Comparison of ENCODE assay signal across 8 cellular contexts in the genomic region with DNA sequence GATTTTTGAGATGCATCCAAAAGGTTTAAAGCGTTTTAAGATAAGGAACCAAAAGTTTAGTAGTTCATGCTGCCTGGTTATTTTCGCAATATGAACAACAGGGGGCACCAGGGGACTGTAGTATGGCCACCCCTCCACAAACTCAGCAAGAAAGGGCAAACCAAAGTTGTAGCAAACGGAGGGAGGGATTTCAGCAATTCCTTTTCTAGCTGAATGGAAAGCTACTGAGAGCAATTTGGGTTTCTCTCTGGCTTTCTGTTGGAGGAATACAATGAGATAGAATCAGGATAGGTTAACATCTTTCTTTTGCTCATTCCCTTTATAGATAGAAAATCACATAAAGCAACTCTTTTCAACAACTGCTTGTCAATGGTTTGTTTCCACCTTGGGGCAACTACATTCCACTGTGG.
DNase-seq lines count a peak whose midpoint lies in the region; ATAC-seq and TF ChIP-seq lines count a peak whose summit lies in the region.

No MANE protein-coding gene starts in this region.

- H3K4me3 Mint-ChIP-seq in endothelial cell (ENCODE audit: unreplicated experiment) = no peak overlapping the region
- no peak overlapping the region for H3K4me3 Mint-ChIP-seq in stimulated activated memory B cell treated with anti-CD40 and anti-IgM and Interleukin-4, amounts not matched to agents 10 μg/mL and 1 μg/mL and 100 μg/mL, for 72 hours

- H3K36me3 Mint-ChIP-seq in endothelial cell (ENCODE audit: low read depth, unreplicated experiment) = no peaks in the 10 kb centered on the region
- H3K36me3 Mint-ChIP-seq in stimulated activated memory B cell treated with anti-CD40 and anti-IgM and Interleukin-4, amounts not matched to agents 10 μg/mL and 1 μg/mL and 100 μg/mL, for 72 hours = peaks cover 3% of the 10 kb centered on the region

- no peak overlapping the region for H3K4me3 ChIP-seq in mucosa of descending colon

- no peak overlapping the region for H3K27ac Mint-ChIP-seq in endothelial cell (ENCODE audit: unreplicated experiment)
- peak overlapping the region; percentile 75 for H3K27ac Mint-ChIP-seq in stimulated activated memory B cell treated with anti-CD40 and anti-IgM and Interleukin-4, amounts not matched to agents 10 μg/mL and 1 μg/mL and 100 μg/mL, for 72 hours

- H3K4me1 ChIP-seq in mucosa of descending colon (ENCODE audit: low read depth) = peaks cover 5% of the 10 kb centered on the region

- no peaks in the 10 kb centered on the region for H3K36me3 ChIP-seq in mucosa of descending colon (ENCODE audit: low read depth)

- TF ChIP-seq CTCF in endothelial cell (IDR thresholded peaks at IDR 0.05; ENCODE audit: unreplicated experiment) (peak; percentile 56), mucosa of descending colon (IDR thresholded peaks at IDR 0.05) (peak; percentile 26)

- DNase-seq in DMS53 (lab: John Stamatoyannopoulos, UW) (peak; percentile 81), NCI-H526 treated with DMSO at 0.1 percent for 48 hours (lab: John Stamatoyannopoulos, UW) (peak; percentile 15), endothelial cell (ENCODE audit: low spot score) (peak; percentile 59), mucosa of descending colon (peak in 1 of 3 donors; percentile 75)
- peak; percentile 39 for DNase-seq in activated CD4-positive, alpha-beta T cell treated with anti-CD3 and anti-CD28 coated beads, Interleukin-2, amount 50 U/mL, for 1 hour

- ATAC-seq in HG02885 (IDR thresholded peaks at IDR 0.05; ENCODE audit: poor library complexity, unreplicated experiment) (peak; percentile 33), mucosa of descending colon (peak; percentile 75), HG03571 (IDR thresholded peaks at IDR 0.05; ENCODE audit: unreplicated experiment) (no peak)
- peak; percentile 58 for ATAC-seq in stimulated activated memory B cell treated with anti-CD40 and anti-IgM and Interleukin-4, amounts not matched to agents 10 μg/mL and 1 μg/mL and 100 μg/mL, for 72 hours

- no peaks in the 10 kb centered on the region for H3K4me1 Mint-ChIP-seq in endothelial cell (ENCODE audit: unreplicated experiment)
- peaks cover 58% of the 10 kb centered on the region for H3K4me1 Mint-ChIP-seq in stimulated activated memory B cell treated with anti-CD40 and anti-IgM and Interleukin-4, amounts not matched to agents 10 μg/mL and 1 μg/mL and 100 μg/mL, for 72 hours

- H3K9me3 Mint-ChIP-seq in endothelial cell (ENCODE audit: unreplicated experiment) = no peaks in the 10 kb centered on the region
- H3K9me3 Mint-ChIP-seq in stimulated activated memory B cell treated with anti-CD40 and anti-IgM and Interleukin-4, amounts not matched to agents 10 μg/mL and 1 μg/mL and 100 μg/mL, for 72 hours = no peaks in the 10 kb centered on the region

- intact Hi-C loops in mucosa of descending colon (cut with DNase I, micrococcal nuclease) = loop anchor here in 1 of 2 donors (10.0 kb wide), 1 partner anchor 545 kb away; a partner anchor contains a TSS

- H3K9me3 ChIP-seq in mucosa of descending colon = no peaks in the 10 kb centered on the region

- H3K27me3 Mint-ChIP-seq in endothelial cell (ENCODE audit: unreplicated experiment) = peaks cover 3% of the 10 kb centered on the region
- H3K27me3 Mint-ChIP-seq in stimulated activated memory B cell treated with anti-CD40 and anti-IgM and Interleukin-4, amounts not matched to agents 10 μg/mL and 1 μg/mL and 100 μg/mL, for 72 hours = no peaks in the 10 kb centered on the region
